In the genomic region with DNA sequence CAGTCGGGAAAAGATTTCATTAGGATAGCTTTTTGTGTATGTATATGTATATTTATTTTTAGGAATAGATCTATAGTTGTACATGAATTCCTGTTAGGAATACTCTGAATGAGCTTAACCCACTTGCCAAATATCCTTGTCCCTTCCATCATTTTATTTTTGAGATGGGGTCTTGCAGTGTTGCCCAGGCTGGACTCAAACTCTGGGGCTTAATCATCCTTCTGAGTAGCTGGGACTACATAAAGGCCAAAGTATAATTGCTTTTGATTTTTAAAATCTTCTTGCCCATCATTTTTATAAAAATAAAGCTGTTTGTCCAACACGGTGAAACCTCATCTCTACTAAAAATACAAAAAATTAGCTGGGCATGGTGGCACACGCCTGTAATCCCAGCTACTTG, we compare ENCODE assay signal across 25 cellular contexts.
"Had no signal": no experiment of that assay in that cellular context is flagged by ENCODE, and none has a peak within 500 bp of the region (broad histone marks: within the 10 kb centered on the region; RNA-seq: fewer than 3 reads in every experiment).

No MANE protein-coding gene starts in this region.

- DNase-seq: dermis blood vessel endothelial cell; dorsolateral prefrontal cortex; effector CD4-positive, alpha-beta T cell; effector memory CD4-positive, alpha-beta T cell; foreskin keratinocyte; heart left ventricle; hypothalamus; immature natural killer cell; islet precursor cell; kidney; kidney glomerular epithelial cell; left colon; left ventricle myocardium superior; lower lobe of right lung; mesenchymal stem cell; mucosa of descending colon; naive B cell had no signal

- H2AFZ ChIP-seq: hepatocyte had no signal

- H3K4me1 ChIP-seq: foreskin keratinocyte, gastroesophageal sphincter, lower lobe of right lung had no signal

- ATAC-seq: foreskin keratinocyte, gastroesophageal sphincter, heart left ventricle, left colon, left lobe of liver, left ventricle myocardium superior, lower lobe of right lung, mucosa of descending colon had no signal

- H3K27ac ChIP-seq: coronary artery, esophagus muscularis mucosa, foreskin keratinocyte, gastroesophageal sphincter, heart left ventricle, hepatocyte, lower lobe of right lung had no signal

- FAIRE-seq: colon, endothelial cell of umbilical vein, frontal cortex, kidney had no signal

- H3K4me2 ChIP-seq: hepatocyte had no signal

- H3K27me3 ChIP-seq: dorsolateral prefrontal cortex, esophagus muscularis mucosa, foreskin keratinocyte, gastroesophageal sphincter, heart left ventricle, hepatocyte had no signal

- H3K4me3 ChIP-seq: coronary artery, dorsolateral prefrontal cortex, esophagus muscularis mucosa, gastroesophageal sphincter, heart left ventricle, hepatocyte, lower lobe of right lung, mucosa of descending colon had no signal

- H3K9me3 ChIP-seq: esophagus muscularis mucosa, gastroesophageal sphincter, heart left ventricle, lower lobe of right lung, mucosa of descending colon had no signal
